25 cellular contexts compared by ENCODE assay signal in the genomic region with DNA sequence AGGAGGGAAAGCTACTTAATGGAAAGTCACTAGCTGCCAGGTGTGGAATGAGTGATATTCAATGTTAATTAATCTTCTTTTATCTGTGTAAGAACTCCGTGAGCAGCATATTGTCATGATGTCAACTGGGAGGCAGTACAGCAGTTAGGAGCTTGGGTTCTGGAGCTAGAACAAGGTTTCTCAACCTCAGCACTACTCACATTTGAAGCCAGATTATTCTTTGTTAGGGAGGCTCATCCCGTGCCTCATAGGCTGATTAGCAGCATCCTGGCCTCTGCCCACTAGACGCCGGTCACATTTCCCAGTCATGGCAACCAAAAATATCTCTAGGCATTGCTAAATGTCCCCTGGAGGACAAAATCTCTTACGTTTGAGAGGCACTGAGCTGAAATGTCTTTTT. TPM values are rescaled to one million over a fixed set of nuclear protein-coding genes. Genes with fewer than 3 reads are reported as not detected.
"Had no signal": no experiment of that assay in that cellular context is flagged by ENCODE, and none has a peak within 500 bp of the region (broad histone marks: within the 10 kb centered on the region; RNA-seq: fewer than 3 reads in every experiment).

No MANE protein-coding gene starts in this region.

- H3K27ac ChIP-seq: colonic mucosa, esophagus muscularis mucosa, lower lobe of right lung, prostate gland, right atrium auricular region, testis had no signal

- H3K4me1 ChIP-seq: lower lobe of right lung, prostate gland, right atrium auricular region, testis had no signal

- H3K36me3 ChIP-seq: colonic mucosa, esophagus muscularis mucosa, lower lobe of right lung, prostate gland, right atrium auricular region had no signal

- H3K27me3 ChIP-seq: colonic mucosa, right atrium auricular region, testis had no signal

- H3K36me3 Mint-ChIP-seq: activated CD4-positive, alpha-beta memory T cell treated with anti-CD3 and anti-CD28 coated beads for 36 hours; activated naive CD8-positive, alpha-beta T cell treated with anti-CD3 and anti-CD28 coated beads for 36 hours; brain; type B pancreatic cell had no signal

- H3K4me3 ChIP-seq: colonic mucosa, esophagus muscularis mucosa, lower lobe of right lung, prostate gland, right atrium auricular region, testis had no signal

- DNase-seq: activated CD4-positive, alpha-beta memory T cell treated with anti-CD3 and anti-CD28 coated beads for 36 hours; activated CD4-positive, alpha-beta T cell treated with anti-CD3 and anti-CD28 coated beads for 36 hours; activated naive CD4-positive, alpha-beta T cell; activated naive CD8-positive, alpha-beta T cell treated with anti-CD3 and anti-CD28 coated beads for 36 hours; central memory CD4-positive, alpha-beta T cell; colonic mucosa; effector CD4-positive, alpha-beta T cell; foreskin fibroblast; glutamatergic neuron; lower lobe of right lung; naive B cell; small intestine; stimulated activated CD4-positive, alpha-beta T cell treated with anti-CD3 and anti-CD28 coated beads, Interleukin-15, amount 100 ng/mL, for 24 hours; stimulated activated CD4-positive, alpha-beta T cell treated with anti-CD3 and anti-CD28 coated beads, Interleukin-2, amount 100 ng/mL, for 48 hours; testis had no signal

- H3K4me1 Mint-ChIP-seq: activated CD4-positive, alpha-beta T cell treated with anti-CD3 and anti-CD28 coated beads for 36 hours; activated naive CD8-positive, alpha-beta T cell treated with anti-CD3 and anti-CD28 coated beads for 36 hours; activated T-helper 17 cell treated with anti-CD3 and anti-CD28 coated beads, Interleukin-2, amount 50 U/mL, for 72 hours; naive B cell had no signal

- H3K27ac Mint-ChIP-seq: activated CD4-positive, alpha-beta memory T cell treated with anti-CD3 and anti-CD28 coated beads for 36 hours; activated CD4-positive, alpha-beta T cell treated with anti-CD3 and anti-CD28 coated beads for 36 hours; activated naive CD8-positive, alpha-beta T cell treated with anti-CD3 and anti-CD28 coated beads for 36 hours; activated T-helper 17 cell treated with anti-CD3 and anti-CD28 coated beads, Interleukin-2, amount 50 U/mL, for 72 hours; brain; naive B cell; stimulated activated naive CD8-positive, alpha-beta T cell treated with anti-CD3 and anti-CD28 coated beads, Interleukin-15, Interleukin-2, amounts not matched to agents 100 ng/mL and 50 ng/mL, for 24 hours; type B pancreatic cell had no signal

- H3K4me3 Mint-ChIP-seq: activated CD4-positive, alpha-beta memory T cell treated with anti-CD3 and anti-CD28 coated beads for 36 hours; activated CD4-positive, alpha-beta T cell treated with anti-CD3 and anti-CD28 coated beads for 36 hours; activated naive CD8-positive, alpha-beta T cell treated with anti-CD3 and anti-CD28 coated beads for 36 hours; activated T-helper 17 cell treated with anti-CD3 and anti-CD28 coated beads, Interleukin-2, amount 50 U/mL, for 72 hours; brain; naive B cell; neural crest cell; stimulated activated naive CD8-positive, alpha-beta T cell treated with anti-CD3 and anti-CD28 coated beads, Interleukin-15, Interleukin-2, amounts not matched to agents 100 ng/mL and 50 ng/mL, for 24 hours; type B pancreatic cell had no signal

- ATAC-seq: activated CD4-positive, alpha-beta T cell treated with anti-CD3 and anti-CD28 coated beads for 36 hours; activated T-helper 17 cell treated with anti-CD3 and anti-CD28 coated beads, Interleukin-2, amount 50 U/mL, for 72 hours; lower lobe of right lung had no signal

- H3K9me3 ChIP-seq: colonic mucosa, lower lobe of right lung, prostate gland, right atrium auricular region, testis had no signal

- H3K27me3 Mint-ChIP-seq: type B pancreatic cell had no signal

RNA-seq across cellular contexts. Expression of a gene that starts 41.2 kb away (rescaled TPM):
- total RNA-seq: neural crest cell; osteocyte; right atrium auricular region; T-helper 2 cell treated with Interferon-gamma antibody and Interleukin-4, amounts not matched to agents 100 ng/mL and 5 ng/mL, for 36 hours had no signal
